ENCODE assay signal across 15 cellular contexts in the genomic region with DNA sequence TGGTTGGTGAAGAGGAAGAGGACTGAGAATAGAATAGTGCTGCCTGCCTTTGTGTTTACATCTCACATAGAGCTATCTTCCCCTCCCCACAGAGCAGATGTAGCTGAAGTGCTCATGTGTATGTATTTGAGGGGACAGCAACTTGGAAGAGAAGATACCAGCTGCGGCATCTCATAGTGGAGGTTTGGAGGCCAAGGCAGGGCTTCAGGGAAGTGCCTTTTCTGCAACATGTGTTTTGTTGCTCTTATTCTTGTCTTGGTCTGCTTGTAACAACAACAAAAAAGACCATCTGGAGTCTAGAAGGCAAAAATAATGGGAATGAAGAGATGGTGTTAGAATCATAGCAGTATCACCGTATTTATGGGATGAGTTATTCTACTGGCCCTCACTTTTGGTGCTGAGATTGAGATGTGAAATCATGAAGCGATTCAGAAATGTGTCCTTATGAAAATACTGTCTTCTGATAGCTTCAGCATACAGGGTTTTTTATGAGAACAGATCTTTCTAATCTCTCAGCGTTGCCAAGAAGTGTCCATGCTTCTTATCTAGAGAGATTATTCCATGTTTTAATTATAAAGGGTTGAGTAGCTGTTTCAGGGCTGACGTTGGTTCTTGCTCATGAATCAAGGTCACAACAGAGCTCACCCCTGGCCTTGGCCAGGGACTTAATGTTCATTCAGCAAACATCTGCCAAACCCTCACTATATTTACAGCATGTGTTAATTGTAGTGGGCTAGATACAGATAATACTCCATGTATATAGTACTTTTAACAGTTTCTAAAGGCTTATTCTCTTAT. TPM values are rescaled to one million over a fixed set of nuclear protein-coding genes. Genes with fewer than 3 reads are reported as not detected.
DNase-seq lines count a peak whose midpoint lies in the region; ATAC-seq and TF ChIP-seq lines count a peak whose summit lies in the region.
"Had no signal": no experiment of that assay in that cellular context is flagged by ENCODE, and none has a peak within 500 bp of the region (broad histone marks: within the 10 kb centered on the region; RNA-seq: fewer than 3 reads in every experiment).

No MANE protein-coding gene starts in this region.

- H3K4me3 ChIP-seq in gastroesophageal sphincter (no peak overlapping the region), mucosa of descending colon (no peak overlapping the region), transverse colon (no peak overlapping the region)
- H3K4me3 ChIP-seq: GM12878 had no signal

- H3K4me1 ChIP-seq in gastroesophageal sphincter (peaks cover 0 to 69% (median 5%) of the 10 kb centered on the region in 3 donors), mucosa of descending colon (ENCODE audit: low read depth) (no peaks in the 10 kb centered on the region), transverse colon (peaks cover 0 to 4% (median 4%) of the 10 kb centered on the region in 4 donors)

- no peaks in the 10 kb centered on the region for H3K27me3 ChIP-seq in gastroesophageal sphincter
- H3K27me3 ChIP-seq in transverse colon: no peaks in the 10 kb centered on the region

- H3K27me3 Mint-ChIP-seq in central memory CD8-positive, alpha-beta T cell: no peaks in the 10 kb centered on the region

- intact Hi-C loops in mucosa of descending colon (cut with DNase I, micrococcal nuclease) (no loop called here), transverse colon (cut with DNase I; ENCODE audit: low total_unique reads) (no loop called here)

- WGBS in gastroesophageal sphincter (ENCODE audit: low coverage in 1 of 2), 2 donors: 38 to 55% methylated on average over 5 of the region's 5 CpGs
- 66 to 72% methylated on average over 4 to 5 of the region's 5 CpGs for WGBS in transverse colon (ENCODE audit: low coverage in 1 of 2), 2 donors

- in situ Hi-C loops in transverse colon (cut with MboI; ENCODE audit: low pct_ligation_motif_present in 1 of 4, low pct_unique_long_range_greater_than_20kb in 1 of 4, low sequenced_read_pairs in 3 of 4): no loop called here

- no peak for TF ChIP-seq EP300 in gastroesophageal sphincter (IDR thresholded peaks at IDR 0.05)
- TF ChIP-seq EP300 in transverse colon (IDR thresholded peaks at IDR 0.05; ENCODE audit: low read depth): no peak

- peaks cover 5% of the 10 kb centered on the region for H3K36me3 Mint-ChIP-seq in central memory CD8-positive, alpha-beta T cell (ENCODE audit: insufficient read depth)

- no peak overlapping the region for H3K4me3 Mint-ChIP-seq in central memory CD8-positive, alpha-beta T cell
- H3K4me3 Mint-ChIP-seq: activated naive CD4-positive, alpha-beta T cell treated with anti-CD3 and anti-CD28 coated beads for 36 hours; H9 had no signal

- DNase-seq in central memory CD8-positive, alpha-beta T cell (ENCODE audit: low spot score in 2 of 2): no peak
- peak in 1 of 3 donors; percentile 10 for DNase-seq in mucosa of descending colon
- no peak for DNase-seq in transverse colon
- no peak for DNase-seq in cortex of kidney (lab: John Stamatoyannopoulos, UW)
- DNase-seq in stimulated activated CD4-positive, alpha-beta T cell treated with anti-CD3 and anti-CD28 coated beads, Interleukin-4, amount 100 ng/mL, for 4 hours: no peak
- DNase-seq: activated naive CD4-positive, alpha-beta T cell treated with anti-CD3 and anti-CD28 coated beads for 36 hours; GDM1; H9; KG1; NCI-H510A; SW 1271 had no signal

- ATAC-seq in central memory CD8-positive, alpha-beta T cell (replicated peaks; ENCODE audit: extremely low read depth, poor library complexity, severe bottlenecking): no peak
- no peak for ATAC-seq in gastroesophageal sphincter
- ATAC-seq in mucosa of descending colon: peak; percentile 22
- ATAC-seq in HG03045 (IDR thresholded peaks at IDR 0.05; ENCODE audit: unreplicated experiment): no peak
- ATAC-seq: GM12878 had no signal

- peak overlapping the region; percentile 50 for H3K27ac Mint-ChIP-seq in central memory CD8-positive, alpha-beta T cell (ENCODE audit: low read depth)
- H3K27ac Mint-ChIP-seq: activated naive CD4-positive, alpha-beta T cell treated with anti-CD3 and anti-CD28 coated beads for 36 hours; H9 had no signal

- H3K9me3 ChIP-seq in gastroesophageal sphincter (no peaks in the 10 kb centered on the region), mucosa of descending colon (no peaks in the 10 kb centered on the region), transverse colon (no peaks in the 10 kb centered on the region)

- no peak for TF ChIP-seq POLR2A in gastroesophageal sphincter (IDR thresholded peaks at IDR 0.05)
- no peak for TF ChIP-seq POLR2A in transverse colon (IDR thresholded peaks at IDR 0.05)

- H3K4me1 Mint-ChIP-seq in central memory CD8-positive, alpha-beta T cell: peaks cover 22% of the 10 kb centered on the region

- H3K27ac ChIP-seq in gastroesophageal sphincter (peak overlapping the region; percentile 1 to 50 (median 24)), transverse colon (peak overlapping the region; percentile 13 to 56 (median 45))
- H3K27ac ChIP-seq: RWPE1 had no signal

- H3K36me3 ChIP-seq in gastroesophageal sphincter (no peaks in the 10 kb centered on the region), mucosa of descending colon (ENCODE audit: low read depth) (no peaks in the 10 kb centered on the region), transverse colon (no peaks in the 10 kb centered on the region)

- no peaks in the 10 kb centered on the region for H3K9me3 Mint-ChIP-seq in central memory CD8-positive, alpha-beta T cell
- H3K9me3 Mint-ChIP-seq: H9 had no signal

- TF ChIP-seq CTCF in gastroesophageal sphincter (IDR thresholded peaks at IDR 0.05) (no peak), mucosa of descending colon (IDR thresholded peaks at IDR 0.05) (no peak), transverse colon (IDR thresholded peaks at IDR 0.05) (no peak)

RNA-seq across cellular contexts. Expression of a gene that starts 58.0 kb away (rescaled TPM):
- total RNA-seq in gastroesophageal sphincter (100 to 1,000 TPM; 184 to 305 (median 218) TPM), mucosa of descending colon (10 to 100 TPM; 10.7 to 80.2 (median 20.7) TPM), transverse colon (10 to 100 TPM; 15.3 to 50.2 (median 28.7) TPM)
